7 cellular contexts compared by ENCODE assay signal in genomic region chr9:38318755-38319495, GRCh38.
A peak's percentile ranks its signal among the peaks of the same experiment; 100 is the strongest.
DNase-seq lines count a peak whose midpoint lies in the region; ATAC-seq and TF ChIP-seq lines count a peak whose summit lies in the region.

No MANE protein-coding gene starts in this region.

- H2BK120ac ChIP-seq in mesendoderm (ENCODE audit: low read depth, low read length), result no peak overlapping the region

- H3K27ac Mint-ChIP-seq in CD8-positive, alpha-beta T cell, result no peak overlapping the region

- CTCF ChIA-PET in CD8-positive, alpha-beta T cell (lab: Charles Lee), result no interaction called here

- no peak overlapping the region for H3K9ac ChIP-seq in mesendoderm (ENCODE audit: low read length)

- peaks cover 11% of the 10 kb centered on the region for H3K27me3 Mint-ChIP-seq in CD8-positive, alpha-beta T cell (ENCODE audit: low read depth)

- H3K18ac ChIP-seq in mesendoderm (ENCODE audit: low read length), result no peak overlapping the region

- ATAC-seq in GM18907 (IDR thresholded peaks at IDR 0.05; ENCODE audit: unreplicated experiment), result peak; percentile 84
- ATAC-seq in HG02623 (IDR thresholded peaks at IDR 0.05; ENCODE audit: unreplicated experiment), result peak; percentile 87
- peak; percentile 59 for ATAC-seq in SK-N-SH treated with all-trans-retinoic acid at 6 μM for 48 hours
- no peak for ATAC-seq in CD8-positive, alpha-beta T cell

- no peak overlapping the region for H2AK5ac ChIP-seq in mesendoderm (ENCODE audit: low read length)

- H3K4me1 Mint-ChIP-seq in CD8-positive, alpha-beta T cell (ENCODE audit: low read depth), result no peaks in the 10 kb centered on the region

- no peaks in the 10 kb centered on the region for H3K36me3 Mint-ChIP-seq in CD8-positive, alpha-beta T cell

- no peak overlapping the region for H3K23ac ChIP-seq in mesendoderm (ENCODE audit: low read length)

- H2BK5ac ChIP-seq in mesendoderm (ENCODE audit: low read length), result no peak overlapping the region

- no peak for TF ChIP-seq CTCF in CD8-positive, alpha-beta T cell (IDR thresholded peaks at IDR 0.05)

- H3K4me2 ChIP-seq in mesendoderm (ENCODE audit: low read length), result no peak overlapping the region

- H3K79me1 ChIP-seq in mesendoderm (ENCODE audit: low read length), result no peaks in the 10 kb centered on the region

- intact Hi-C loops in CD8-positive, alpha-beta T cell (cut with DNase I, micrococcal nuclease), result no loop called here

- no peak overlapping the region for H3K4ac ChIP-seq in mesendoderm (ENCODE audit: low read depth, low read length)

- POLR2A ChIA-PET in CD8-positive, alpha-beta T cell (lab: Charles Lee), result no interaction called here

- no peak overlapping the region for H3K27ac ChIP-seq in mesendoderm (ENCODE audit: low read depth, low read length)
- no peak overlapping the region for H3K27ac ChIP-seq in CD8-positive, alpha-beta T cell (ENCODE audit: low read depth, low read length)

- no CpG with 5 or more reads among the region's 13 CpGs for WGBS in mesendoderm (ENCODE audit: extremely low coverage, insufficient coverage, low lambda C conversion rate)

- no peaks in the 10 kb centered on the region for H3K9me3 ChIP-seq in CD8-positive, alpha-beta T cell (ENCODE audit: low read length)

- H3K79me2 ChIP-seq in mesendoderm (ENCODE audit: control insufficient read depth, insufficient read depth, low read length), result no peaks in the 10 kb centered on the region

- no peaks in the 10 kb centered on the region for H3K27me3 ChIP-seq in mesendoderm (ENCODE audit: insufficient read depth, low read length, poor library complexity)
- no peaks in the 10 kb centered on the region for H3K27me3 ChIP-seq in CD8-positive, alpha-beta T cell (ENCODE audit: insufficient read depth, low read length)

- H3K56ac ChIP-seq in mesendoderm (ENCODE audit: low read length), result no peak overlapping the region

- H4K5ac ChIP-seq in mesendoderm (ENCODE audit: low read length), result no peak overlapping the region

- H4K8ac ChIP-seq in mesendoderm (ENCODE audit: low read depth, low read length), result no peak overlapping the region

- H2BK15ac ChIP-seq in mesendoderm (replicated peaks; ENCODE audit: low read depth), result no peak overlapping the region

- H3K4me1 ChIP-seq in mesendoderm (ENCODE audit: control insufficient read depth, low read depth, low read length), result no peaks in the 10 kb centered on the region
- H3K4me1 ChIP-seq in CD8-positive, alpha-beta T cell (ENCODE audit: insufficient read depth, low read length), result no peaks in the 10 kb centered on the region

- peak; percentile 26 for DNase-seq in mesendoderm
- DNase-seq in NCI-H2081 treated with DMSO at 0.1 percent for 48 hours (lab: John Stamatoyannopoulos, UW), result no peak
- no peak for DNase-seq in cerebellar cortex (ENCODE audit: low spot score)
- no peak for DNase-seq in CD8-positive, alpha-beta T cell

- H3K4me3 Mint-ChIP-seq in CD8-positive, alpha-beta T cell, result no peak overlapping the region

- H3K4me3 ChIP-seq in mesendoderm (ENCODE audit: low read length), result no peak overlapping the region
- no peak overlapping the region for H3K4me3 ChIP-seq in CD8-positive, alpha-beta T cell (ENCODE audit: low read depth, low read length)

- no peaks in the 10 kb centered on the region for H3K9me3 Mint-ChIP-seq in CD8-positive, alpha-beta T cell

- H3K36me3 ChIP-seq in mesendoderm (ENCODE audit: control insufficient read depth, insufficient read depth, low read length), result no peaks in the 10 kb centered on the region
- no peaks in the 10 kb centered on the region for H3K36me3 ChIP-seq in CD8-positive, alpha-beta T cell (ENCODE audit: insufficient read depth, low read length)

TF ChIP-seq in SK-N-SH treated with all-trans-retinoic acid at 6 μM for 48 hours, 23 proteins besides CTCF, POLR2A, EP300 and RAD21:
- 0 out of 2 replicates have a peak, but pooled peaks have one; percentile 20 for TF ChIP-seq TCF4 (CRISPR knock-in tag; IDR thresholded peaks at IDR 0.05; ENCODE audit: borderline replicate concordance)
- no peak for TF ChIP-seq ZFP3 (CRISPR knock-in tag; IDR thresholded peaks at IDR 0.05)
- TF ChIP-seq BACH2 (CRISPR knock-in tag; IDR thresholded peaks at IDR 0.05; ENCODE audit: borderline replicate concordance), result no peak
